8 cellular contexts compared by ENCODE assay signal in the genomic region with DNA sequence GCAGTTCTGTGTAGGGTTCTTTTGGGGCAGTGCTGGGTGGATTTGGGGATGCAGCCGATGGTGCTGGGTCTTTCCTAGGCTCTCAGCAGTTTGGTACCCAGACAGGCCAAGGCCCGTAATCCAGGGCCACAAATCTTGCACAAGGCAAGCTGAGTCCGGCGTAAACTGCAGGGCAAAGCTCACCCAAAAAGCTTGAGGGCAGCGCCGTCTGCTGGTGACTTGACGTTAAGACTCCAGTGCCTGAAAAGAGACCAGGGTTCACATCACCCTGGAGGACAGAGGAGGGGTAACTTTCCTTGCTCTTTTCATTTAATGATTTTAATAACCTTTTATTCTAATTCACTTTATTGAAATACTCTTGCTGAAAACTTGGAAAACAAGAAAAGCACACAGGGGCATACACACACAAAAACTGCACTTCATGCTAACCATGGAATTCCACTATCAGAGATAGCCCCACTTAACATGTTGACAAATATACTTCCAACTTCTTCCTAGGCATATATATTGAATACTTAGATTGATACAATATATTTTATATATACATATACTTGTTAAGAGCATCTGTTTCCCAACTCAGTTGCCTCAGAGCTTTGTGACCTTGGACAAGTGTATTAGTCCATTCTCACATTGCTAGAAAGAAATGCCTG. TPM values are rescaled to one million over a fixed set of nuclear protein-coding genes. Genes with fewer than 3 reads are reported as not detected.
A peak's percentile ranks its signal among the peaks of the same experiment; 100 is the strongest.
DNase-seq lines count a peak whose midpoint lies in the region; ATAC-seq and TF ChIP-seq lines count a peak whose summit lies in the region.

No MANE protein-coding gene starts in this region.

- peaks cover 2% of the 10 kb centered on the region for H3K27me3 Mint-ChIP-seq in progenitor cell of endocrine pancreas

- no peak overlapping the region for H3K27ac ChIP-seq in cardiac muscle cell
- H3K27ac ChIP-seq in uterus: no peak overlapping the region

- TF ChIP-seq CTCF in AG04449 (IDR thresholded peaks at IDR 0.05; ENCODE audit: insufficient read depth, low read length, missing control alignments) (peak; percentile 97), cardiac muscle cell (IDR thresholded peaks at IDR 0.05; ENCODE audit: low read depth, low read length) (peak; percentile 100), progenitor cell of endocrine pancreas (IDR thresholded peaks at IDR 0.05; ENCODE audit: unreplicated experiment) (peak; percentile 99), uterus (IDR thresholded peaks at IDR 0.05) (peak; percentile 65 to 82 (median 76))

- POLR2A ChIA-PET in AG04449 (lab: Yijun Ruan, JAX): no interaction called here

- H3K4me1 ChIP-seq in cardiac muscle cell (ENCODE audit: low read depth) (no peaks in the 10 kb centered on the region), uterus (no peaks in the 10 kb centered on the region)

- intact Hi-C loops in uterus (cut with DNase I; ENCODE audit: low total_unique reads): loop anchor here (10.0 kb wide), 1 partner anchor 580 kb away; no protein-coding TSS in a partner anchor

- H3K4me1 Mint-ChIP-seq in progenitor cell of endocrine pancreas (ENCODE audit: low read depth): no peaks in the 10 kb centered on the region

- H3K9me3 ChIP-seq in cardiac muscle cell (ENCODE audit: low read depth) (no peaks in the 10 kb centered on the region), uterus (no peaks in the 10 kb centered on the region)

- no peak overlapping the region for H3K4me3 Mint-ChIP-seq in progenitor cell of endocrine pancreas (ENCODE audit: low read depth)

- H3K36me3 Mint-ChIP-seq in progenitor cell of endocrine pancreas (ENCODE audit: insufficient read depth): no peaks in the 10 kb centered on the region

- peak; percentile 63 for ATAC-seq in GM18909 (IDR thresholded peaks at IDR 0.05; ENCODE audit: poor library complexity, unreplicated experiment)

- CTCF ChIA-PET in AG04449 (lab: Yijun Ruan, JAX): interaction anchor here (0.6 to 9.8 kb wide), 28 partner anchors 8 to 794 kb away, joined by 3 to 176 read pairs (median 4); a partner anchor contains a TSS

- no peak overlapping the region for H3K27ac Mint-ChIP-seq in progenitor cell of endocrine pancreas

- H3K36me3 ChIP-seq in cardiac muscle cell (no peaks in the 10 kb centered on the region), uterus (no peaks in the 10 kb centered on the region)

- H3K27me3 ChIP-seq in cardiac muscle cell: no peaks in the 10 kb centered on the region
- no peaks in the 10 kb centered on the region for H3K27me3 ChIP-seq in uterus

- no peak for TF ChIP-seq POLR2A in uterus (IDR thresholded peaks at IDR 0.05)

- no peaks in the 10 kb centered on the region for H3K9me3 Mint-ChIP-seq in progenitor cell of endocrine pancreas (ENCODE audit: low read depth)

- no peak overlapping the region for H3K4me3 ChIP-seq in AG04449 (ENCODE audit: low read depth, low read length)
- H3K4me3 ChIP-seq in cardiac muscle cell: no peak overlapping the region
- H3K4me3 ChIP-seq in uterus: no peak overlapping the region

- DNase-seq in AG04449 (ENCODE audit: low read depth, low spot score): no peak
- DNase-seq in NCI-H128 (lab: John Stamatoyannopoulos, UW; ENCODE audit: unreplicated experiment): peak; percentile 64
- DNase-seq in SW 1271 (lab: John Stamatoyannopoulos, UW): peak; percentile 54 to 67
- DNase-seq in activated naive CD8-positive, alpha-beta T cell treated with anti-CD3 and anti-CD28 coated beads, Interleukin-2, amount 50 U/mL, for 16 hours (ENCODE audit: low read depth, low spot score): peak; percentile 44
- peak; percentile 85 to 86 for DNase-seq in cardiac muscle cell (ENCODE audit: low read depth in 1 of 2, low spot score in 1 of 2)
- peak; percentile 70 for DNase-seq in progenitor cell of endocrine pancreas (ENCODE audit: low spot score, unreplicated experiment)
- DNase-seq in uterus: peak; percentile 26 to 51

RNA-seq across cellular contexts. Expression of a gene that starts 38.9 kb away (rescaled TPM):
- total RNA-seq in cardiac muscle cell (0.04 TPM in 1 of 2 replicates, not detected in the other), progenitor cell of endocrine pancreas (5.3 and 5.5 TPM in 2 replicates), uterus (not detected)
- polyA plus RNA-seq in cardiac muscle cell: not detected in 2 replicates

RNA-seq across cellular contexts. Expression of a gene that starts 59.5 kb away (rescaled TPM):
- total RNA-seq in cardiac muscle cell (25.0 and 27.7 TPM in 2 replicates), progenitor cell of endocrine pancreas (30.5 and 33.0 TPM in 2 replicates), uterus (10 to 100 TPM in 3 of 4 donors, 1 to 10 TPM in 1; 8.7 to 40.2 (median 35.2) TPM)
- polyA plus RNA-seq in cardiac muscle cell: 11.6 and 13.2 TPM in 2 replicates
